Comparison of ENCODE assay signal across 20 cellular contexts in the genomic region with DNA sequence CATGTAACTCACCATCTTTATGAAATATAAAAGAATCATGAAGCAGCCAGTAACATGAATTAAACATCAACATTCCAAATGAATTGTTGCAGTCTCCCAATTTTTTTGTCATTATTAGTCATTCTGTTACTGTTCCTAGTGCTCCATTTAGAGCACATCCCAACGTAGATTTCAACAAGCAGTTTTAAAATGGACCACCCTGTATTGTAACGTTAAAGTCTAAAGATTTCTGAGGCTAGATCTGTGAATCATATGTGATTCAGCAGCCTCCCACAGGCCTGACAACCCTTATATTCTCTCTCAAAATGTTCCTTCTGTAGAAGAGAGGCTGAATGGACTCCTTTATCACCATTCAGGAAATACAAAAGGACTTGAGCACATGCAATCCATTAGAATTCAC.
DNase-seq lines count a peak whose midpoint lies in the region; ATAC-seq, FAIRE-seq and TF ChIP-seq lines count a peak whose summit lies in the region.
"Had no signal": no experiment of that assay in that cellular context is flagged by ENCODE, and none has a peak within 500 bp of the region (broad histone marks: within the 10 kb centered on the region; RNA-seq: fewer than 3 reads in every experiment).

No MANE protein-coding gene starts in this region.

- no peak for ATAC-seq in GM21526 (IDR thresholded peaks at IDR 0.05; ENCODE audit: low FRiP score, unreplicated experiment)
- ATAC-seq: activated CD8-positive, alpha-beta memory T cell treated with anti-CD3 and anti-CD28 coated beads, Interleukin-2, amount 10 ng/mL, durations not matched to agents 7 days and 5 days; left lobe of liver; PC-3 had no signal

- no peak overlapping the region for H2BK5ac ChIP-seq in mesenchymal stem cell (ENCODE audit: low read depth, low read length, poor library complexity, severe bottlenecking)

- H2BK120ac ChIP-seq in mesenchymal stem cell (ENCODE audit: low read depth, low read length): no peak overlapping the region

- H3K4me1 ChIP-seq in mesenchymal stem cell (ENCODE audit: control insufficient read depth, insufficient read depth, low read depth, low read length): no peaks in the 10 kb centered on the region
- H3K4me1 ChIP-seq: prostate gland had no signal

- peak; percentile 73 for FAIRE-seq in D721Med (lab: Jason Lieb, UNC)

- WGBS in mesenchymal stem cell: no CpG with 5 or more reads among the region's 2 CpGs

- no peak overlapping the region for H3K27ac ChIP-seq in mesenchymal stem cell (ENCODE audit: low read length, poor library complexity, severe bottlenecking)
- H3K27ac ChIP-seq: BLaER1 treated with 17β-estradiol and CSF1 and Interleukin-3, amounts not matched to agents 10 nM and 100 nM; cardiac muscle cell; prostate gland had no signal

- peaks cover 8% of the 10 kb centered on the region for H3K9me3 Mint-ChIP-seq in activated CD4-positive, alpha-beta memory T cell treated with anti-CD3 and anti-CD28 coated beads for 36 hours
- H3K9me3 Mint-ChIP-seq: endodermal cell had no signal

- no peak overlapping the region for H3K27ac Mint-ChIP-seq in activated CD4-positive, alpha-beta memory T cell treated with anti-CD3 and anti-CD28 coated beads for 36 hours
- H3K27ac Mint-ChIP-seq: activated CD8-positive, alpha-beta memory T cell treated with anti-CD3 and anti-CD28 coated beads, Interleukin-2, amount 10 ng/mL, durations not matched to agents 7 days and 5 days; endodermal cell had no signal

- no peak overlapping the region for H3K4me2 ChIP-seq in mesenchymal stem cell (ENCODE audit: low read length, poor library complexity, severe bottlenecking)
- H3K4me2 ChIP-seq: BLaER1 treated with 17β-estradiol and CSF1 and Interleukin-3, amounts not matched to agents 10 nM and 100 nM had no signal

- H3K79me1 ChIP-seq in mesenchymal stem cell (replicated peaks; ENCODE audit: low read length, poor library complexity, severe bottlenecking): peaks cover 2% of the 10 kb centered on the region

- H3K4me3 Mint-ChIP-seq in activated CD4-positive, alpha-beta memory T cell treated with anti-CD3 and anti-CD28 coated beads for 36 hours: no peak overlapping the region
- H3K4me3 Mint-ChIP-seq: activated CD8-positive, alpha-beta memory T cell treated with anti-CD3 and anti-CD28 coated beads, Interleukin-2, amount 10 ng/mL, durations not matched to agents 7 days and 5 days; endodermal cell had no signal

- no peaks in the 10 kb centered on the region for H3K27me3 Mint-ChIP-seq in activated CD4-positive, alpha-beta memory T cell treated with anti-CD3 and anti-CD28 coated beads for 36 hours
- H3K27me3 Mint-ChIP-seq: activated CD8-positive, alpha-beta memory T cell treated with anti-CD3 and anti-CD28 coated beads, Interleukin-2, amount 10 ng/mL, durations not matched to agents 7 days and 5 days had no signal

- no peak overlapping the region for H2BK15ac ChIP-seq in mesenchymal stem cell (ENCODE audit: low read depth, poor library complexity, severe bottlenecking)

- intact Hi-C loops in activated CD4-positive, alpha-beta memory T cell treated with anti-CD3 and anti-CD28 coated beads for 36 hours (cut with micrococcal nuclease): no loop called here

- CTCF ChIA-PET in activated CD4-positive, alpha-beta memory T cell treated with anti-CD3 and anti-CD28 coated beads for 36 hours (lab: Charles Lee): no interaction called here

- H2AFZ ChIP-seq in mesenchymal stem cell (ENCODE audit: low read depth, low read length): no peak overlapping the region

- H4K8ac ChIP-seq in mesenchymal stem cell (ENCODE audit: low read length): no peak overlapping the region

- POLR2A ChIA-PET in activated CD4-positive, alpha-beta memory T cell treated with anti-CD3 and anti-CD28 coated beads for 36 hours (lab: Charles Lee): no interaction called here

- no peak overlapping the region for H3K14ac ChIP-seq in mesenchymal stem cell (ENCODE audit: low read length in 2 of 2)

- H3K4me1 Mint-ChIP-seq in activated CD4-positive, alpha-beta memory T cell treated with anti-CD3 and anti-CD28 coated beads for 36 hours (ENCODE audit: low read depth): no peaks in the 10 kb centered on the region
- H3K4me1 Mint-ChIP-seq: activated CD8-positive, alpha-beta memory T cell treated with anti-CD3 and anti-CD28 coated beads, Interleukin-2, amount 10 ng/mL, durations not matched to agents 7 days and 5 days had no signal

- H3K4ac ChIP-seq in mesenchymal stem cell (ENCODE audit: low read depth in 1 of 2, low read length in 2 of 2): no peak overlapping the region

- no peaks in the 10 kb centered on the region for H3K36me3 Mint-ChIP-seq in activated CD4-positive, alpha-beta memory T cell treated with anti-CD3 and anti-CD28 coated beads for 36 hours
- H3K36me3 Mint-ChIP-seq: activated CD8-positive, alpha-beta memory T cell treated with anti-CD3 and anti-CD28 coated beads, Interleukin-2, amount 10 ng/mL, durations not matched to agents 7 days and 5 days had no signal

- no peaks in the 10 kb centered on the region for H3K36me3 ChIP-seq in mesenchymal stem cell (ENCODE audit: control insufficient read depth in 1 of 2, insufficient read depth in 2 of 2, low read depth in 1 of 2, low read length in 2 of 2)
- H3K36me3 ChIP-seq: BLaER1 treated with 17β-estradiol and CSF1 and Interleukin-3, amounts not matched to agents 10 nM and 100 nM; cardiac muscle cell; prostate gland had no signal

- DNase-seq in D721Med (ENCODE audit: insufficient read length, low spot score) (no peak), LHCN-M2 (ENCODE audit: low read depth) (peak; percentile 82), cardiac fibroblast (ENCODE audit: low read depth in 2 of 2) (peak; percentile 56 to 85), mesenchymal stem cell (no peak), GM10266 (ENCODE audit: extremely low spot score) (no peak), HuH-7 (ENCODE audit: low spot score) (no peak)
- DNase-seq in activated CD4-positive, alpha-beta memory T cell treated with anti-CD3 and anti-CD28 coated beads for 36 hours: no peak
- DNase-seq: activated CD8-positive, alpha-beta memory T cell treated with anti-CD3 and anti-CD28 coated beads, Interleukin-2, amount 10 ng/mL, durations not matched to agents 7 days and 5 days; activated naive CD4-positive, alpha-beta T cell treated with Interleukin-2 at 50 U/mL for 16 hours; DMS53; endodermal cell; KG1; NCI-H1436; NCI-H524 treated with DMSO at 0.1 percent for 48 hours; PC-3 had no signal

- no peak overlapping the region for H4K91ac ChIP-seq in mesenchymal stem cell (ENCODE audit: low read length)

- H3K4me3 ChIP-seq in cardiac fibroblast (replicated peaks in 1 of 2; ENCODE audit: low read depth in 2 of 2, low read length in 2 of 2) (no peak overlapping the region), mesenchymal stem cell (ENCODE audit: insufficient read depth in 1 of 2, low read depth in 1 of 2, low read length in 2 of 2) (peak overlapping the region in 1 of 2 experiments; percentile 28)
- H3K4me3 ChIP-seq: BLaER1 treated with 17β-estradiol and CSF1 and Interleukin-3, amounts not matched to agents 10 nM and 100 nM; cardiac muscle cell; prostate gland had no signal

- no peaks in the 10 kb centered on the region for H3K27me3 ChIP-seq in mesenchymal stem cell (ENCODE audit: control insufficient read depth in 1 of 2, insufficient read depth in 1 of 2, low read length in 2 of 2)
- H3K27me3 ChIP-seq: BLaER1 treated with 17β-estradiol and CSF1 and Interleukin-3, amounts not matched to agents 10 nM and 100 nM; cardiac muscle cell had no signal

- H2AK5ac ChIP-seq in mesenchymal stem cell (ENCODE audit: low read length, severe bottlenecking): no peak overlapping the region

- no peak for TF ChIP-seq CTCF in D721Med (IDR thresholded peaks at IDR 0.05; ENCODE audit: insufficient read depth, missing control alignments)
- TF ChIP-seq CTCF in cardiac fibroblast (IDR thresholded peaks at IDR 0.05; ENCODE audit: low read depth, low read length): no peak
- TF ChIP-seq CTCF in GM10266 (IDR thresholded peaks at IDR 0.05; ENCODE audit: control insufficient read depth, insufficient read depth, low read depth, missing control alignments): no peak

- no peak overlapping the region for H2BK12ac ChIP-seq in mesenchymal stem cell (ENCODE audit: low read length in 2 of 2)

- H3K9me3 ChIP-seq in mesenchymal stem cell (ENCODE audit: control insufficient read depth, low read length): no peaks in the 10 kb centered on the region
- H3K9me3 ChIP-seq: BLaER1 treated with 17β-estradiol and CSF1 and Interleukin-3, amounts not matched to agents 10 nM and 100 nM; prostate gland had no signal

- peak overlapping the region; percentile 43 for H3K9ac ChIP-seq in mesenchymal stem cell (ENCODE audit: low read length)
- H3K9ac ChIP-seq: BLaER1 treated with 17β-estradiol and CSF1 and Interleukin-3, amounts not matched to agents 10 nM and 100 nM had no signal

- H3K18ac ChIP-seq in mesenchymal stem cell (ENCODE audit: low read depth in 1 of 2, low read length in 2 of 2): no peak overlapping the region

- no peak overlapping the region for H3K23ac ChIP-seq in mesenchymal stem cell (ENCODE audit: low read length in 2 of 2)

Comparison
In these comparisons a context has a peak if more than half of its experiments do, and no peak if none do; other contexts are left out.
1. DNase-seq: peak in LHCN-M2 (single experiment) and cardiac fibroblast (2 of 2); none in D721Med (single experiment), mesenchymal stem cell (single experiment), GM10266 (single experiment), activated CD4-positive, alpha-beta memory T cell treated with anti-CD3 and anti-CD28 coated beads for 36 hours (single experiment) and HuH-7 (single experiment).